Comparison of ENCODE assay signal across 5 cellular contexts in the genomic region with DNA sequence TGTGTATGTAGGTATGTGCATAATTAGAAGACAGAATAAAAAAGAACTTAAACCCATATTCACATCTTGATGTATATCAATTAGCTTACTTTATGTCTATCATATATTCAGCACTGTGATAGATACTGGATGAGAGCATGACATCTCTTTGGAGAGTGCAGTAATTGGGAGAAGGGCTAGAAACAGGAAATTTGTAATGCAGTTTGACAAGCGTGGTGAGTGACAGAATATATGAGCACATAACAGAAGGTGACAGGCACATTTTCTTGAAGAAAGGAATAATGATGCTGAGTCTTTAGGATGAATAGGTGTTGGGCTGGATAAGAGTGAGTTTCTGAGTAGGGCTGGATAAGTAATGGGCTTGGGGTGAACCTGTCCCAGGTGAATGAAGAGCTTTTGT.
"Had no signal": no experiment of that assay in that cellular context is flagged by ENCODE, and none has a peak within 500 bp of the region (broad histone marks: within the 10 kb centered on the region; RNA-seq: fewer than 3 reads in every experiment).

No MANE protein-coding gene starts in this region.

- H3K27ac ChIP-seq: HL-60 had no signal

- DNase-seq: IMR-90, KBM-7, KG1 had no signal

- H3K4me3 ChIP-seq: K562 had no signal
